ENCODE assay signal across 41 cellular contexts in genomic region chr20:63387393-63387792, GRCh38. TPM values are rescaled to one million over a fixed set of nuclear protein-coding genes. Genes with fewer than 3 reads are reported as not detected.
"Had no signal": no experiment of that assay in that cellular context is flagged by ENCODE, and none has a peak within 500 bp of the region (broad histone marks: within the 10 kb centered on the region; RNA-seq: fewer than 3 reads in every experiment).

No MANE protein-coding gene starts in this region.

- H3K4me3 Mint-ChIP-seq: activated CD8-positive, alpha-beta T cell treated with anti-CD3 and anti-CD28 coated beads for 36 hours; activated naive CD4-positive, alpha-beta T cell treated with anti-CD3 and anti-CD28 coated beads, Interleukin-2, amount 50 U/mL, for 24 hours; activated naive CD8-positive, alpha-beta T cell treated with anti-CD3 and anti-CD28 coated beads, Interleukin-2, amount 10 ng/mL, durations not matched to agents 7 days and 5 days; activated T-cell treated with anti-CD3 and anti-CD28 coated beads, Interleukin-2, amount 50 U/mL, for 72 hours; activated T-helper 17 cell treated with anti-CD3 and anti-CD28 coated beads, Interleukin-2, amount 50 U/mL, for 72 hours; T-cell had no signal

- H3K4me1 Mint-ChIP-seq: activated naive CD4-positive, alpha-beta T cell treated with anti-CD3 and anti-CD28 coated beads, Interleukin-2, amount 50 U/mL, for 24 hours; activated naive CD8-positive, alpha-beta T cell treated with anti-CD3 and anti-CD28 coated beads, Interleukin-2, amount 10 ng/mL, durations not matched to agents 7 days and 5 days; T-cell had no signal

- H3K27me3 ChIP-seq: Peyer's patch had no signal

- FAIRE-seq: astrocyte had no signal

- H3K27ac ChIP-seq: body of pancreas, breast epithelium, KMS-11, Peyer's patch, SJSA1, VCaP had no signal

- H3K36me3 ChIP-seq: breast epithelium, Peyer's patch, SJSA1 had no signal

- H3K27ac Mint-ChIP-seq: activated CD8-positive, alpha-beta T cell treated with anti-CD3 and anti-CD28 coated beads for 36 hours; activated naive CD4-positive, alpha-beta T cell treated with anti-CD3 and anti-CD28 coated beads, Interleukin-2, amount 50 U/mL, for 24 hours; activated naive CD8-positive, alpha-beta T cell treated with anti-CD3 and anti-CD28 coated beads, Interleukin-2, amount 10 ng/mL, durations not matched to agents 7 days and 5 days; activated T-cell treated with anti-CD3 and anti-CD28 coated beads, Interleukin-2, amount 50 U/mL, for 72 hours; activated T-helper 17 cell treated with anti-CD3 and anti-CD28 coated beads, Interleukin-2, amount 50 U/mL, for 72 hours; T-cell had no signal

- H3K4me2 ChIP-seq: KMS-11 had no signal

- H3K9ac ChIP-seq: KMS-11 had no signal

- H3K36me3 Mint-ChIP-seq: activated naive CD4-positive, alpha-beta T cell treated with anti-CD3 and anti-CD28 coated beads, Interleukin-2, amount 50 U/mL, for 24 hours; T-cell had no signal

- ATAC-seq: activated CD8-positive, alpha-beta T cell treated with anti-CD3 and anti-CD28 coated beads for 36 hours; activated T-cell treated with anti-CD3 and anti-CD28 coated beads, Interleukin-2, amount 50 U/mL, for 72 hours; activated T-helper 17 cell treated with anti-CD3 and anti-CD28 coated beads, Interleukin-2, amount 50 U/mL, for 72 hours; body of pancreas; PC-3; SK-N-SH treated with all-trans-retinoic acid at 6 μM for 48 hours; T-cell had no signal

- DNase-seq: activated CD4-positive, alpha-beta T cell treated with anti-CD3 and anti-CD28 coated beads for 1 hour; activated CD4-positive, alpha-beta T cell treated with anti-CD3 and anti-CD28 coated beads for 48 hours; activated CD4-positive, alpha-beta T cell treated with anti-CD3 and anti-CD28 coated beads, Interleukin-2, amount 50 U/mL, for 4 hours; activated CD4-positive, CD25-positive, alpha-beta regulatory T cell; activated CD8-positive, alpha-beta T cell treated with anti-CD3 and anti-CD28 coated beads for 36 hours; activated gamma-delta T cell; activated naive CD4-positive, alpha-beta T cell treated with Interleukin-2 at 50 U/mL for 16 hours; activated naive CD8-positive, alpha-beta T cell treated with anti-CD3 and anti-CD28 coated beads, Interleukin-2, amount 10 ng/mL, durations not matched to agents 7 days and 5 days; activated T-cell treated with anti-CD3 and anti-CD28 coated beads, Interleukin-2, amount 50 U/mL, for 1 hour; activated T-cell treated with anti-CD3 and anti-CD28 coated beads, Interleukin-2, amount 50 U/mL, for 72 hours; amygdala; body of pancreas; cerebellar nuclear complex; MM.1S; MV-4-11; NCI-H1092; NCI-H1436 treated with DMSO at 0.1 percent for 48 hours; NCI-H1694 treated with DMSO at 0.1 percent for 48 hours; NCI-H2029; NCI-H510A; NCI-H526; NCI-H748 treated with DMSO at 0.1 percent for 48 hours; NK-92 treated with Interleukin-12 subunit alpha and Interleukin-12 subunit beta, amount 100 ng/mL, for 24 hours; PC-3; Peyer's patch; RPMI8226; SHP77 treated with DMSO at 0.1 percent for 48 hours; T-cell; T-helper 2 cell; T-helper 9 cell had no signal

- H3K4me3 ChIP-seq: body of pancreas, breast epithelium, Peyer's patch, SJSA1 had no signal

- H3K4me1 ChIP-seq: body of pancreas, breast epithelium, Peyer's patch, SJSA1 had no signal

- H3K27me3 Mint-ChIP-seq: activated naive CD8-positive, alpha-beta T cell treated with anti-CD3 and anti-CD28 coated beads, Interleukin-2, amount 10 ng/mL, durations not matched to agents 7 days and 5 days had no signal

RNA-seq across cellular contexts. Expression of gene CHRNA4, which starts 26.2 kb away (rescaled TPM):
- total RNA-seq: activated CD8-positive, alpha-beta memory T cell treated with anti-CD3 and anti-CD28 coated beads for 36 hours; activated CD8-positive, alpha-beta T cell treated with anti-CD3 and anti-CD28 coated beads for 36 hours; activated naive CD8-positive, alpha-beta T cell treated with anti-CD3 and anti-CD28 coated beads, Interleukin-2, amount 10 ng/mL, durations not matched to agents 7 days and 5 days; activated T-cell treated with anti-CD3 and anti-CD28 coated beads, Interleukin-2, amount 50 U/mL, for 72 hours; activated T-helper 17 cell treated with anti-CD3 and anti-CD28 coated beads, Interleukin-2, amount 50 U/mL, for 72 hours; body of pancreas; breast epithelium; LHCN-M2; PC-3; Peyer's patch; SJSA1; T-cell had no signal
- polyA plus RNA-seq: adipose tissue had no signal
